Comparison of ENCODE assay signal across 8 cellular contexts in genomic region chr7:20786779-20787651, GRCh38. TPM values are rescaled to one million over a fixed set of nuclear protein-coding genes. Genes with fewer than 3 reads are reported as not detected.
A peak's percentile ranks its signal among the peaks of the same experiment; 100 is the strongest.
DNase-seq lines count a peak whose midpoint lies in the region; ATAC-seq, FAIRE-seq and TF ChIP-seq lines count a peak whose summit lies in the region.

Gene SP8 (minus strand): TSS chr7:20786886. CDS start chr7:20786798, 88 bp downstream.

- DNase-seq in D721Med (ENCODE audit: insufficient read length, low spot score) (peak; percentile 53), SW 1271 (lab: John Stamatoyannopoulos, UW) (peak; percentile 25 to 73), erythroblast (lab: John Stamatoyannopoulos, UW) (peak; percentile 85), osteocyte (ENCODE audit: extremely low spot score, unreplicated experiment) (no peak)
- no peak for DNase-seq in stimulated activated naive CD4-positive, alpha-beta T cell treated with Interleukin-2 at 50 U/mL for 16 hours (lab: John Stamatoyannopoulos, UW)

- peak; percentile 26; the same call in 1 of the 2 replicates for TF ChIP-seq EP300 in Ishikawa (IDR thresholded peaks at IDR 0.05; ENCODE audit: borderline replicate concordance)

- H3K36me3 Mint-ChIP-seq in osteocyte (ENCODE audit: unreplicated experiment) = no peaks in the 10 kb centered on the region

- TF ChIP-seq POLR2A in erythroblast (IDR thresholded peaks at IDR 0.05; ENCODE audit: low read length) = no peak

- H3K9me3 Mint-ChIP-seq in osteocyte (ENCODE audit: unreplicated experiment) = no peaks in the 10 kb centered on the region

- no peak within 1 kb of the TSS for H3K27ac Mint-ChIP-seq in osteocyte (ENCODE audit: unreplicated experiment)

- TF ChIP-seq CTCF in D721Med (IDR thresholded peaks at IDR 0.05; ENCODE audit: insufficient read depth, missing control alignments) (no peak), osteocyte (IDR thresholded peaks at IDR 0.05) (no peak)

- peak within 1 kb of the TSS; percentile 66 for H3K4me3 Mint-ChIP-seq in osteocyte (ENCODE audit: unreplicated experiment)

- H3K4me1 Mint-ChIP-seq in osteocyte (ENCODE audit: unreplicated experiment) = peaks cover 27% of the 10 kb centered on the region

- no peak for TF ChIP-seq RAD21 in Ishikawa (IDR thresholded peaks at IDR 0.05; ENCODE audit: low read depth)

- ATAC-seq in GM18498 (IDR thresholded peaks at IDR 0.05; ENCODE audit: unreplicated experiment) = no peak
- ATAC-seq in HG02885 (IDR thresholded peaks at IDR 0.05; ENCODE audit: poor library complexity, unreplicated experiment) = no peak

- FAIRE-seq in D721Med (lab: Jason Lieb, UNC) = no peak

- peaks cover 80% of the 10 kb centered on the region for H3K27me3 Mint-ChIP-seq in osteocyte (ENCODE audit: unreplicated experiment)

TF ChIP-seq in Ishikawa, 13 proteins besides CTCF, POLR2A, EP300 and RAD21:
- TF ChIP-seq NFIC (IDR thresholded peaks at IDR 0.05) = no peak
- TF ChIP-seq FOXM1 (IDR thresholded peaks at IDR 0.05; ENCODE audit: borderline replicate concordance, low read depth) = 0 out of 2 replicates have a peak, but pooled peaks have one; percentile 25
- 0 out of 2 replicates have a peak, but pooled peaks have one; percentile 31 for TF ChIP-seq TCF12 (IDR thresholded peaks at IDR 0.05; ENCODE audit: low read depth)
- TF ChIP-seq TEAD4 (IDR thresholded peaks at IDR 0.05) = no peak
- TF ChIP-seq EGR1 (IDR thresholded peaks at IDR 0.05) = peak; percentile 42; the same call in 1 of the 2 replicates
- TF ChIP-seq MAX (IDR thresholded peaks at IDR 0.05) = no peak; the same call in 1 of the 2 replicates
- TF ChIP-seq CEBPB (IDR thresholded peaks at IDR 0.05) = peak; percentile 39; the same call in 1 of the 2 replicates
- TF ChIP-seq REST (IDR thresholded peaks at IDR 0.05; ENCODE audit: low read depth) = no peak
- no peak for TF ChIP-seq CREB1 (IDR thresholded peaks at IDR 0.05; ENCODE audit: low read depth)
- TF ChIP-seq USF1 (IDR thresholded peaks at IDR 0.05) = no peak
- TF ChIP-seq TAF1 (IDR thresholded peaks at IDR 0.05; ENCODE audit: low read depth) = peak; percentile 64
- no peak; the same call in 1 of the 2 replicates for TF ChIP-seq ZBTB7A (IDR thresholded peaks at IDR 0.05; ENCODE audit: low read depth)
- TF ChIP-seq YY1 (IDR thresholded peaks at IDR 0.05; ENCODE audit: low read depth) = 0 out of 2 replicates have a peak, but pooled peaks have one; percentile 30

RNA-seq across cellular contexts. Expression of gene SP8, which starts in this region (rescaled TPM):
- total RNA-seq in osteocyte = not detected in 2 replicates

Comparison
In these comparisons a context has a peak if more than half of its experiments do, and no peak if none do; other contexts are left out.
1. DNase-seq: peak in D721Med (single experiment), SW 1271 (2 of 2) and erythroblast (2 of 2); none in osteocyte (single experiment) and stimulated activated naive CD4-positive, alpha-beta T cell treated with Interleukin-2 at 50 U/mL for 16 hours (single experiment).